Comparison of ENCODE assay signal across 1 cellular context in genomic region chr1:150549496-150550221, GRCh38.
TF ChIP-seq lines count a peak whose summit lies in the region.

No MANE protein-coding gene starts in this region.

TF ChIP-seq in HepG2, 621 proteins besides CTCF, POLR2A, EP300 and RAD21 (continues in another document):
- peak; percentile 44 for TF ChIP-seq HDAC1 (CRISPR knock-in tag; IDR thresholded peaks at IDR 0.05)
- TF ChIP-seq, protein P1, sequence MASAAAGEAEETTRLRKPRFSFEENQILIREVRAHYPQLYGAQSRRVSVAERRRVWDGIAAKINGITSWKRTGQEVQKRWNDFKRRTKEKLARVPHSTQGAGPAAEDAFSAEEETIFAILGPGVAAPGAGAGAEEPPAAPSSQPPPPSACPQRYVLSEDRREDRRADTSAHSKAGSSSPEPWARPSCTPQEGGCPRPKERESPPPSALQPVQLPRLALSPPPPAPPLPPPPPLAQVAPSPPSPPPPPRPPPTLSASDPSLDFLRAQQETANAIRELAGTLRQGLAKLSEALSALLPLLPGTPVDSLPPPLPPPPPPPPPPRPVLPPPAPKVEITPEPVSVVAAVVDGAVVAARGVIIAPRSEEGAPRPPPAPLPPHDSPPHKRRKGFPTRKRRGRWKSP (CRISPR knock-in tag; IDR thresholded peaks at IDR 0.05) = 0 out of 2 replicates have a peak, but pooled peaks have one; percentile 7
- 0 out of 2 replicates have a peak, but pooled peaks have one; percentile 40 for TF ChIP-seq ZNF264 (CRISPR knock-in tag; IDR thresholded peaks at IDR 0.05)
- TF ChIP-seq ZNF282 (IDR thresholded peaks at IDR 0.05; ENCODE audit: partially characterized antibody) = no peak
- TF ChIP-seq ZNF343 (CRISPR knock-in tag; IDR thresholded peaks at IDR 0.05) = no peak; the same call in 1 of the 2 replicates
- TF ChIP-seq TEAD3 (CRISPR knock-in tag; optimal IDR thresholded peaks at IDR 0.05; ENCODE audit: borderline replicate concordance) = peak; percentile 49
- TF ChIP-seq ARID4A (CRISPR knock-in tag; IDR thresholded peaks at IDR 0.05; ENCODE audit: borderline replicate concordance) = peak; percentile 39; the same call in 1 of the 2 replicates
- 0 out of 2 replicates have a peak, but pooled peaks have one; percentile 5 for TF ChIP-seq SIN3A (IDR thresholded peaks at IDR 0.05; ENCODE audit: borderline replicate concordance, low read depth, low read length)
- peak; percentile 20; the same call in 1 of the 2 replicates for TF ChIP-seq ZFY (CRISPR knock-in tag; IDR thresholded peaks at IDR 0.05)
- 0 out of 2 replicates have a peak, but pooled peaks have one; percentile 51 for TF ChIP-seq ZGPAT (CRISPR knock-in tag; IDR thresholded peaks at IDR 0.05)
- TF ChIP-seq SSRP1 (CRISPR knock-in tag; IDR thresholded peaks at IDR 0.05) = 0 out of 2 replicates have a peak, but pooled peaks have one; percentile 74
- no peak for TF ChIP-seq TBL1XR1 (IDR thresholded peaks at IDR 0.05; ENCODE audit: borderline replicate concordance, low read length, partially characterized antibody)
- no peak for TF ChIP-seq ZNF782 (CRISPR knock-in tag; IDR thresholded peaks at IDR 0.05; ENCODE audit: borderline replicate concordance)
- no peak for TF ChIP-seq TSC22D2 (CRISPR knock-in tag; IDR thresholded peaks at IDR 0.05; ENCODE audit: borderline replicate concordance)
- TF ChIP-seq, protein P2, sequence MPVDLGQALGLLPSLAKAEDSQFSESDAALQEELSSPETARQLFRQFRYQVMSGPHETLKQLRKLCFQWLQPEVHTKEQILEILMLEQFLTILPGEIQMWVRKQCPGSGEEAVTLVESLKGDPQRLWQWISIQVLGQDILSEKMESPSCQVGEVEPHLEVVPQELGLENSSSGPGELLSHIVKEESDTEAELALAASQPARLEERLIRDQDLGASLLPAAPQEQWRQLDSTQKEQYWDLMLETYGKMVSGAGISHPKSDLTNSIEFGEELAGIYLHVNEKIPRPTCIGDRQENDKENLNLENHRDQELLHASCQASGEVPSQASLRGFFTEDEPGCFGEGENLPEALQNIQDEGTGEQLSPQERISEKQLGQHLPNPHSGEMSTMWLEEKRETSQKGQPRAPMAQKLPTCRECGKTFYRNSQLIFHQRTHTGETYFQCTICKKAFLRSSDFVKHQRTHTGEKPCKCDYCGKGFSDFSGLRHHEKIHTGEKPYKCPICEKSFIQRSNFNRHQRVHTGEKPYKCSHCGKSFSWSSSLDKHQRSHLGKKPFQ (CRISPR knock-in tag; IDR thresholded peaks at IDR 0.05; ENCODE audit: insufficient replicate concordance) = peak; percentile 9
- no peak for TF ChIP-seq ZBTB43 (CRISPR knock-in tag; conservative IDR thresholded peaks at IDR 0.05)
- TF ChIP-seq FOSL1 (CRISPR knock-in tag; IDR thresholded peaks at IDR 0.05; ENCODE audit: borderline replicate concordance) = no peak; the same call in 1 of the 2 replicates
- peak; percentile 15; the same call in 1 of the 2 replicates for TF ChIP-seq PHF8 (CRISPR knock-in tag; IDR thresholded peaks at IDR 0.05)
- peak; percentile 17 for TF ChIP-seq SRSF1 (optimal IDR thresholded peaks at IDR 0.05; ENCODE audit: low read depth, low read length)
- TF ChIP-seq LCORL (IDR thresholded peaks at IDR 0.05) = no peak
- peak; percentile 46 for TF ChIP-seq LCORL (CRISPR knock-in tag; IDR thresholded peaks at IDR 0.05)
- TF ChIP-seq, protein P3, sequence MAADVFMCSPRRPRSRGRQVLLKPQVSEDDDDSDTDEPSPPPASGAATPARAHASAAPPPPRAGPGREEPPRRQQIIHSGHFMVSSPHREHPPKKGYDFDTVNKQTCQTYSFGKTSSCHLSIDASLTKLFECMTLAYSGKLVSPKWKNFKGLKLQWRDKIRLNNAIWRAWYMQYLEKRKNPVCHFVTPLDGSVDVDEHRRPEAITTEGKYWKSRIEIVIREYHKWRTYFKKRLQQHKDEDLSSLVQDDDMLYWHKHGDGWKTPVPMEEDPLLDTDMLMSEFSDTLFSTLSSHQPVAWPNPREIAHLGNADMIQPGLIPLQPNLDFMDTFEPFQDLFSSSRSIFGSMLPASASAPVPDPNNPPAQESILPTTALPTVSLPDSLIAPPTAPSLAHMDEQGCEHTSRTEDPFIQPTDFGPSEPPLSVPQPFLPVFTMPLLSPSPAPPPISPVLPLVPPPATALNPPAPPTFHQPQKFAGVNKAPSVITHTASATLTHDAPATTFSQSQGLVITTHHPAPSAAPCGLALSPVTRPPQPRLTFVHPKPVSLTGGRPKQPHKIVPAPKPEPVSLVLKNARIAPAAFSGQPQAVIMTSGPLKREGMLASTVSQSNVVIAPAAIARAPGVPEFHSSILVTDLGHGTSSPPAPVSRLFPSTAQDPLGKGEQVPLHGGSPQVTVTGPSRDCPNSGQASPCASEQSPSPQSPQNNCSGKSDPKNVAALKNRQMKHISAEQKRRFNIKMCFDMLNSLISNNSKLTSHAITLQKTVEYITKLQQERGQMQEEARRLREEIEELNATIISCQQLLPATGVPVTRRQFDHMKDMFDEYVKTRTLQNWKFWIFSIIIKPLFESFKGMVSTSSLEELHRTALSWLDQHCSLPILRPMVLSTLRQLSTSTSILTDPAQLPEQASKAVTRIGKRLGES (CRISPR knock-in tag; IDR thresholded peaks at IDR 0.05; ENCODE audit: borderline replicate concordance) = no peak
- peak; percentile 7 for TF ChIP-seq ZNF687 (CRISPR knock-in tag; IDR thresholded peaks at IDR 0.05)
- peak; percentile 11 for TF ChIP-seq ZNF883 (CRISPR knock-in tag; IDR thresholded peaks at IDR 0.05; ENCODE audit: not compliant biosample characterization)
- TF ChIP-seq ZFX (CRISPR knock-in tag; IDR thresholded peaks at IDR 0.05; ENCODE audit: low read depth) = peak; percentile 51; the same call in 1 of the 2 replicates
- TF ChIP-seq BCL6 (CRISPR knock-in tag; IDR thresholded peaks at IDR 0.05) = peak; percentile 40; the same call in 1 of the 2 replicates
- peak; percentile 70 for TF ChIP-seq ZBTB7B (CRISPR knock-in tag; IDR thresholded peaks at IDR 0.05)
- TF ChIP-seq, protein P4, sequence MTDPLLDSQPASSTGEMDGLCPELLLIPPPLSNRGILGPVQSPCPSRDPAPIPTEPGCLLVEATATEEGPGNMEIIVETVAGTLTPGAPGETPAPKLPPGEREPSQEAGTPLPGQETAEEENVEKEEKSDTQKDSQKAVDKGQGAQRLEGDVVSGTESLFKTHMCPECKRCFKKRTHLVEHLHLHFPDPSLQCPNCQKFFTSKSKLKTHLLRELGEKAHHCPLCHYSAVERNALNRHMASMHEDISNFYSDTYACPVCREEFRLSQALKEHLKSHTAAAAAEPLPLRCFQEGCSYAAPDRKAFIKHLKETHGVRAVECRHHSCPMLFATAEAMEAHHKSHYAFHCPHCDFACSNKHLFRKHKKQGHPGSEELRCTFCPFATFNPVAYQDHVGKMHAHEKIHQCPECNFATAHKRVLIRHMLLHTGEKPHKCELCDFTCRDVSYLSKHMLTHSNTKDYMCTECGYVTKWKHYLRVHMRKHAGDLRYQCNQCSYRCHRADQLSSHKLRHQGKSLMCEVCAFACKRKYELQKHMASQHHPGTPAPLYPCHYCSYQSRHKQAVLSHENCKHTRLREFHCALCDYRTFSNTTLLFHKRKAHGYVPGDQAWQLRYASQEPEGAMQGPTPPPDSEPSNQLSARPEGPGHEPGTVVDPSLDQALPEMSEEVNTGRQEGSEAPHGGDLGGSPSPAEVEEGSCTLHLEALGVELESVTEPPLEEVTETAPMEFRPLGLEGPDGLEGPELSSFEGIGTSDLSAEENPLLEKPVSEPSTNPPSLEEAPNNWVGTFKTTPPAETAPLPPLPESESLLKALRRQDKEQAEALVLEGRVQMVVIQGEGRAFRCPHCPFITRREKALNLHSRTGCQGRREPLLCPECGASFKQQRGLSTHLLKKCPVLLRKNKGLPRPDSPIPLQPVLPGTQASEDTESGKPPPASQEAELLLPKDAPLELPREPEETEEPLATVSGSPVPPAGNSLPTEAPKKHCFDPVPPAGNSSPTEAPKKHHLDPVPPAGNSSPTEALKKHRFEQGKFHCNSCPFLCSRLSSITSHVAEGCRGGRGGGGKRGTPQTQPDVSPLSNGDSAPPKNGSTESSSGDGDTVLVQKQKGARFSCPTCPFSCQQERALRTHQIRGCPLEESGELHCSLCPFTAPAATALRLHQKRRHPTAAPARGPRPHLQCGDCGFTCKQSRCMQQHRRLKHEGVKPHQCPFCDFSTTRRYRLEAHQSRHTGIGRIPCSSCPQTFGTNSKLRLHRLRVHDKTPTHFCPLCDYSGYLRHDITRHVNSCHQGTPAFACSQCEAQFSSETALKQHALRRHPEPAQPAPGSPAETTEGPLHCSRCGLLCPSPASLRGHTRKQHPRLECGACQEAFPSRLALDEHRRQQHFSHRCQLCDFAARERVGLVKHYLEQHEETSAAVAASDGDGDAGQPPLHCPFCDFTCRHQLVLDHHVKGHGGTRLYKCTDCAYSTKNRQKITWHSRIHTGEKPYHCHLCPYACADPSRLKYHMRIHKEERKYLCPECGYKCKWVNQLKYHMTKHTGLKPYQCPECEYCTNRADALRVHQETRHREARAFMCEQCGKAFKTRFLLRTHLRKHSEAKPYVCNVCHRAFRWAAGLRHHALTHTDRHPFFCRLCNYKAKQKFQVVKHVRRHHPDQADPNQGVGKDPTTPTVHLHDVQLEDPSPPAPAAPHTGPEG (CRISPR knock-in tag; IDR thresholded peaks at IDR 0.05) = peak; percentile 19; the same call in 1 of the 2 replicates
- TF ChIP-seq RARA (CRISPR knock-in tag; IDR thresholded peaks at IDR 0.05) = peak; percentile 43; the same call in 1 of the 2 replicates
- TF ChIP-seq AGO2 (optimal IDR thresholded peaks at IDR 0.05; ENCODE audit: low read depth, low read length) = peak; percentile 83
- no peak for TF ChIP-seq MAZ (IDR thresholded peaks at IDR 0.05; ENCODE audit: borderline replicate concordance, low read depth, low read length)
- TF ChIP-seq MAZ (CRISPR knock-in tag; IDR thresholded peaks at IDR 0.05; ENCODE audit: low read depth) = no peak; the same call in 1 of the 2 replicates
- TF ChIP-seq STAG1 (CRISPR knock-in tag; IDR thresholded peaks at IDR 0.05) = peak; percentile 29
